ENCODE assay signal across 12 cellular contexts in the genomic region with DNA sequence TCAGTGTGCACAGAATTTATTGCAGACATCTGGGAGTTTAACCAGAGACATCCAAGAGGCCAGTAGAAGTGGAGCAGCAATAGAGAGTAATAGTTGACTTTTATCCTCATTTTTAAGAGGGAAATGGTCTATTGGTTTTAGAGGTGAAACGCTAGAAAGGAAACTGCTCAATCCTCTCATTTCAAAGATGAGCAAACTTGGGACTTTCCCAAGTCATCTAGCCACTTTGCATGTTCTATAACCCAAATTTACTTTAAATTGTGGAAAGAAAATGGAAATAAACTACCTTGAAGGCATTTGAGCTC.
DNase-seq lines count a peak whose midpoint lies in the region; ATAC-seq and TF ChIP-seq lines count a peak whose summit lies in the region.
"Had no signal": no experiment of that assay in that cellular context is flagged by ENCODE, and none has a peak within 500 bp of the region (broad histone marks: within the 10 kb centered on the region; RNA-seq: fewer than 3 reads in every experiment).

No MANE protein-coding gene starts in this region.

- no peaks in the 10 kb centered on the region for H3K27me3 Mint-ChIP-seq in CD14-positive monocyte (ENCODE audit: low read depth in 3 of 3)

- peaks cover 16 to 17% of the 10 kb centered on the region in 2 donors for H3K36me3 Mint-ChIP-seq in CD14-positive monocyte

- TF ChIP-seq CTCF in epithelial cell of esophagus (IDR thresholded peaks at IDR 0.05; ENCODE audit: insufficient read depth, low read depth, low read length, missing control alignments), result no peak
- TF ChIP-seq CTCF in CD14-positive monocyte (IDR thresholded peaks at IDR 0.05), result no peak

- H3K27ac Mint-ChIP-seq in CD14-positive monocyte, result no peak overlapping the region
- H3K27ac Mint-ChIP-seq: nephron had no signal

- peak; percentile 44 for ATAC-seq in GM18517 (IDR thresholded peaks at IDR 0.05; ENCODE audit: unreplicated experiment)
- peak; percentile 35 for ATAC-seq in GM21390 (IDR thresholded peaks at IDR 0.05; ENCODE audit: unreplicated experiment)
- peak; percentile 45 for ATAC-seq in HG03108 (IDR thresholded peaks at IDR 0.05; ENCODE audit: unreplicated experiment)

- H3K4me3 ChIP-seq in epithelial cell of esophagus (ENCODE audit: low read length), result no peak overlapping the region
- H3K4me3 ChIP-seq: upper lobe of left lung had no signal

- no peak overlapping the region for H3K4me3 Mint-ChIP-seq in CD14-positive monocyte
- H3K4me3 Mint-ChIP-seq: nephron had no signal

- no peaks in the 10 kb centered on the region for H3K9me3 Mint-ChIP-seq in CD14-positive monocyte
- H3K9me3 Mint-ChIP-seq: nephron had no signal

- intact Hi-C loops in CD14-positive monocyte (cut with micrococcal nuclease), result no loop called here

- H3K4me1 Mint-ChIP-seq in CD14-positive monocyte, result peaks cover 13% of the 10 kb centered on the region
- H3K4me1 Mint-ChIP-seq: nephron had no signal

- DNase-seq in epithelial cell of esophagus (ENCODE audit: low read depth), result peak; percentile 15
- no peak for DNase-seq in OCI-M2 (lab: John Stamatoyannopoulos, UW; ENCODE audit: unreplicated experiment)
- DNase-seq in CD14-positive monocyte (ENCODE audit: low spot score), result no peak
- no peak for DNase-seq in C1 segment of cervical spinal cord (lab: John Stamatoyannopoulos, UW)
- DNase-seq: caudate nucleus, Karpas-422, RPMI8226, upper lobe of left lung had no signal
